ENCODE assay signal across 38 cellular contexts in genomic region chr6:29201966-29202365, GRCh38. TPM values are rescaled to one million over a fixed set of nuclear protein-coding genes. Genes with fewer than 3 reads are reported as not detected.
"Had no signal": no experiment of that assay in that cellular context is flagged by ENCODE, and none has a peak within 500 bp of the region (broad histone marks: within the 10 kb centered on the region; RNA-seq: fewer than 3 reads in every experiment).

No MANE protein-coding gene starts in this region.

- H3K9me3 Mint-ChIP-seq: activated B cell treated with CpG ODN at 0.5 μM for 24 hours; activated CD4-positive, alpha-beta memory T cell treated with anti-CD3 and anti-CD28 coated beads for 36 hours; activated CD4-positive, alpha-beta T cell treated with anti-CD3 and anti-CD28 coated beads, Interleukin-2, amount 10 ng/mL, durations not matched to agents 24 days and 14 days; activated CD8-positive, alpha-beta T cell treated with anti-CD3 and anti-CD28 coated beads for 36 hours; activated naive CD4-positive, alpha-beta T cell treated with anti-CD3 and anti-CD28 coated beads for 36 hours; activated naive CD4-positive, alpha-beta T cell treated with anti-CD3 and anti-CD28 coated beads, Interleukin-2, amount 50 U/mL, for 72 hours; activated naive CD8-positive, alpha-beta T cell treated with anti-CD3 and anti-CD28 coated beads for 36 hours; activated T-cell treated with anti-CD3 and anti-CD28 coated beads, Interleukin-2, amount 50 U/mL, for 4 hours; activated T-cell treated with anti-CD3 and anti-CD28 coated beads, Interleukin-2, amount 50 U/mL, for 72 hours; activated T-helper 1 cell treated with anti-CD3 and anti-CD28 coated beads, Interleukin-12 subunit alpha, Interleukin-12 subunit beta, Interleukin-2, Interleukin-4 antibody, amounts not matched to agents 30 ng/mL and 10 ng/mL and 1 ng/mL, durations not matched to agents 14 hours and 24 hours and 36 hours; activated T-helper 17 cell treated with anti-CD3 and anti-CD28 coated beads, Interleukin-2, amount 50 U/mL, for 72 hours; T-helper 1 cell treated with Interleukin-12 subunit alpha and Interleukin-12 subunit beta and Interleukin-4 antibody, amounts not matched to agents 30 μg/mL and 1 μg/mL, for 36 hours; T-helper 2 cell treated with Interferon-gamma antibody and Interleukin-4, amounts not matched to agents 5 μg/mL and 100 μg/mL, for 36 hours had no signal

- H3K36me3 ChIP-seq: adrenal gland, brain microvascular endothelial cell, breast epithelium had no signal

- H3K4me3 ChIP-seq: adrenal gland, body of pancreas, breast epithelium had no signal

- H3K27me3 ChIP-seq: adrenal gland, body of pancreas, brain microvascular endothelial cell, breast epithelium had no signal

- H3K9me3 ChIP-seq: adrenal gland, body of pancreas, breast epithelium had no signal

- H3K36me3 Mint-ChIP-seq: activated CD4-positive, alpha-beta memory T cell treated with anti-CD3 and anti-CD28 coated beads for 36 hours; activated naive CD4-positive, alpha-beta T cell treated with anti-CD3 and anti-CD28 coated beads, Interleukin-2, amount 50 U/mL, for 72 hours; activated naive CD8-positive, alpha-beta T cell treated with anti-CD3 and anti-CD28 coated beads for 36 hours had no signal

- DNase-seq: activated B cell treated with CpG ODN at 0.5 μM for 24 hours; activated CD4-positive, alpha-beta memory T cell treated with anti-CD3 and anti-CD28 coated beads for 36 hours; activated CD4-positive, alpha-beta T cell treated with anti-CD3 and anti-CD28 coated beads for 4 hours; activated CD4-positive, alpha-beta T cell treated with anti-CD3 and anti-CD28 coated beads, Interleukin-2, amount 10 ng/mL, durations not matched to agents 24 days and 14 days; activated CD4-positive, alpha-beta T cell treated with anti-CD3 and anti-CD28 coated beads, Interleukin-2, amount 50 U/mL, for 1 hour; activated CD4-positive, alpha-beta T cell treated with anti-CD3 and anti-CD28 coated beads, Interleukin-2, amount 50 U/mL, for 4 hours; activated CD4-positive, CD25-positive, alpha-beta regulatory T cell treated with anti-CD3 and anti-CD28 coated beads, Interleukin-2, amount 50 U/mL, for 72 hours; activated CD8-positive, alpha-beta memory T cell treated with anti-CD3 and anti-CD28 coated beads, Interleukin-2, amount 50 U/mL, for 4 hours; activated CD8-positive, alpha-beta T cell treated with anti-CD3 and anti-CD28 coated beads for 36 hours; activated effector memory CD4-positive, alpha-beta T cell treated with anti-CD3 and anti-CD28 coated beads, Interleukin-2, amount 50 U/mL, for 16 hours; activated gamma-delta T cell treated with Interleukin-2 at 50 U/mL for 16 hours; activated naive CD4-positive, alpha-beta T cell; activated naive CD4-positive, alpha-beta T cell treated with anti-CD3 and anti-CD28 coated beads for 36 hours; activated naive CD4-positive, alpha-beta T cell treated with anti-CD3 and anti-CD28 coated beads, Interleukin-2, amount 50 U/mL, for 16 hours; activated naive CD8-positive, alpha-beta T cell treated with anti-CD3 and anti-CD28 coated beads for 36 hours; activated T-cell treated with anti-CD3 and anti-CD28 coated beads for 4 hours; activated T-cell treated with anti-CD3 and anti-CD28 coated beads, Interleukin-2, amount 50 U/mL, for 1 hour; activated T-cell treated with anti-CD3 and anti-CD28 coated beads, Interleukin-2, amount 50 U/mL, for 4 hours; activated T-cell treated with anti-CD3 and anti-CD28 coated beads, Interleukin-2, amount 50 U/mL, for 72 hours; adrenal gland; amniotic stem cell; aorta; body of pancreas; brain microvascular endothelial cell; central memory CD4-positive, alpha-beta T cell; T-helper 1 cell; T-helper 2 cell; T-helper 9 cell had no signal

- H3K27me3 Mint-ChIP-seq: activated CD4-positive, alpha-beta T cell treated with anti-CD3 and anti-CD28 coated beads, Interleukin-2, amount 10 ng/mL, durations not matched to agents 24 days and 14 days had no signal

- H3K4me1 ChIP-seq: adrenal gland, body of pancreas, breast epithelium had no signal

- H3K27ac Mint-ChIP-seq: activated B cell treated with CpG ODN at 0.5 μM for 24 hours; activated CD4-positive, alpha-beta memory T cell treated with anti-CD3 and anti-CD28 coated beads for 36 hours; activated CD4-positive, alpha-beta T cell treated with anti-CD3 and anti-CD28 coated beads, Interleukin-2, amount 10 ng/mL, durations not matched to agents 24 days and 14 days; activated CD8-positive, alpha-beta T cell treated with anti-CD3 and anti-CD28 coated beads for 36 hours; activated naive CD4-positive, alpha-beta T cell treated with anti-CD3 and anti-CD28 coated beads for 36 hours; activated naive CD4-positive, alpha-beta T cell treated with anti-CD3 and anti-CD28 coated beads, Interleukin-2, amount 50 U/mL, for 72 hours; activated naive CD8-positive, alpha-beta T cell treated with anti-CD3 and anti-CD28 coated beads for 36 hours; activated T-cell treated with anti-CD3 and anti-CD28 coated beads, Interleukin-2, amount 50 U/mL, for 72 hours; activated T-helper 1 cell treated with anti-CD3 and anti-CD28 coated beads, Interleukin-12 subunit alpha, Interleukin-12 subunit beta, Interleukin-2, Interleukin-4 antibody, amounts not matched to agents 30 ng/mL and 10 ng/mL and 1 ng/mL, durations not matched to agents 14 hours and 24 hours and 36 hours; activated T-helper 17 cell treated with anti-CD3 and anti-CD28 coated beads, Interleukin-2, amount 50 U/mL, for 72 hours; T-helper 1 cell treated with Interleukin-12 subunit alpha and Interleukin-12 subunit beta and Interleukin-4 antibody, amounts not matched to agents 30 μg/mL and 1 μg/mL, for 36 hours; T-helper 2 cell treated with Interferon-gamma antibody and Interleukin-4, amounts not matched to agents 5 μg/mL and 100 μg/mL, for 36 hours had no signal

- H3K4me1 Mint-ChIP-seq: activated B cell treated with CpG ODN at 0.5 μM for 24 hours; activated CD4-positive, alpha-beta T cell treated with anti-CD3 and anti-CD28 coated beads, Interleukin-2, amount 10 ng/mL, durations not matched to agents 24 days and 14 days; activated naive CD8-positive, alpha-beta T cell treated with anti-CD3 and anti-CD28 coated beads for 36 hours; activated T-helper 17 cell treated with anti-CD3 and anti-CD28 coated beads, Interleukin-2, amount 50 U/mL, for 72 hours had no signal

- ATAC-seq: activated CD8-positive, alpha-beta T cell treated with anti-CD3 and anti-CD28 coated beads for 36 hours; activated naive CD4-positive, alpha-beta T cell treated with anti-CD3 and anti-CD28 coated beads, Interleukin-2, amount 50 U/mL, for 72 hours; activated T-cell treated with anti-CD3 and anti-CD28 coated beads, Interleukin-2, amount 50 U/mL, for 4 hours; activated T-cell treated with anti-CD3 and anti-CD28 coated beads, Interleukin-2, amount 50 U/mL, for 72 hours; activated T-helper 17 cell treated with anti-CD3 and anti-CD28 coated beads, Interleukin-2, amount 50 U/mL, for 72 hours; body of pancreas had no signal

- H3K4me3 Mint-ChIP-seq: activated B cell treated with CpG ODN at 0.5 μM for 24 hours; activated CD4-positive, alpha-beta memory T cell treated with anti-CD3 and anti-CD28 coated beads for 36 hours; activated CD4-positive, alpha-beta T cell treated with anti-CD3 and anti-CD28 coated beads, Interleukin-2, amount 10 ng/mL, durations not matched to agents 24 days and 14 days; activated CD8-positive, alpha-beta T cell treated with anti-CD3 and anti-CD28 coated beads for 36 hours; activated naive CD4-positive, alpha-beta T cell treated with anti-CD3 and anti-CD28 coated beads for 36 hours; activated naive CD8-positive, alpha-beta T cell treated with anti-CD3 and anti-CD28 coated beads for 36 hours; activated T-cell treated with anti-CD3 and anti-CD28 coated beads, Interleukin-2, amount 50 U/mL, for 4 hours; activated T-cell treated with anti-CD3 and anti-CD28 coated beads, Interleukin-2, amount 50 U/mL, for 72 hours; activated T-helper 1 cell treated with anti-CD3 and anti-CD28 coated beads, Interleukin-12 subunit alpha, Interleukin-12 subunit beta, Interleukin-2, Interleukin-4 antibody, amounts not matched to agents 30 ng/mL and 10 ng/mL and 1 ng/mL, durations not matched to agents 14 hours and 24 hours and 36 hours; activated T-helper 17 cell treated with anti-CD3 and anti-CD28 coated beads, Interleukin-2, amount 50 U/mL, for 72 hours; T-helper 1 cell treated with Interleukin-12 subunit alpha and Interleukin-12 subunit beta and Interleukin-4 antibody, amounts not matched to agents 30 μg/mL and 1 μg/mL, for 36 hours; T-helper 2 cell treated with Interferon-gamma antibody and Interleukin-4, amounts not matched to agents 5 μg/mL and 100 μg/mL, for 36 hours had no signal

- H3K27ac ChIP-seq: adrenal gland, body of pancreas, brain microvascular endothelial cell, breast epithelium, VCaP had no signal

RNA-seq across cellular contexts. Expression of gene OR2J2, which starts 31.3 kb away (rescaled TPM):
- total RNA-seq: activated B cell treated with CpG ODN at 0.5 μM for 24 hours; activated CD4-positive, alpha-beta memory T cell treated with anti-CD3 and anti-CD28 coated beads for 36 hours; activated CD4-positive, alpha-beta T cell treated with anti-CD3 and anti-CD28 coated beads, Interleukin-2, amount 10 ng/mL, durations not matched to agents 24 days and 14 days; activated CD8-positive, alpha-beta memory T cell treated with anti-CD3 and anti-CD28 coated beads for 36 hours; activated CD8-positive, alpha-beta T cell treated with anti-CD3 and anti-CD28 coated beads for 36 hours; activated naive CD4-positive, alpha-beta T cell treated with anti-CD3 and anti-CD28 coated beads for 36 hours; activated naive CD4-positive, alpha-beta T cell treated with anti-CD3 and anti-CD28 coated beads, Interleukin-2, amount 50 U/mL, for 72 hours; activated naive CD8-positive, alpha-beta T cell treated with anti-CD3 and anti-CD28 coated beads for 36 hours; activated T-cell treated with anti-CD3 and anti-CD28 coated beads, Interleukin-2, amount 50 U/mL, for 4 hours; activated T-cell treated with anti-CD3 and anti-CD28 coated beads, Interleukin-2, amount 50 U/mL, for 72 hours; activated T-helper 1 cell treated with anti-CD3 and anti-CD28 coated beads, Interleukin-12 subunit alpha, Interleukin-12 subunit beta, Interleukin-2, Interleukin-4 antibody, amounts not matched to agents 30 ng/mL and 10 ng/mL and 1 ng/mL, durations not matched to agents 14 hours and 24 hours and 36 hours; activated T-helper 17 cell treated with anti-CD3 and anti-CD28 coated beads, Interleukin-2, amount 50 U/mL, for 72 hours; adrenal gland; aorta; astrocyte; body of pancreas; breast epithelium; cardiac septum had no signal
- polyA plus RNA-seq: adrenal gland, aorta had no signal
